14 cellular contexts compared by ENCODE assay signal in genomic region chr6:82741325-82741995, GRCh38.
DNase-seq lines count a peak whose midpoint lies in the region; ATAC-seq lines count a peak whose summit lies in the region.
"Had no signal": no experiment of that assay in that cellular context is flagged by ENCODE, and none has a peak within 500 bp of the region (broad histone marks: within the 10 kb centered on the region; RNA-seq: fewer than 3 reads in every experiment).

No MANE protein-coding gene starts in this region.

- H3K18ac ChIP-seq in mesenchymal stem cell (ENCODE audit: low read depth in 1 of 2, low read length in 2 of 2), result no peak overlapping the region

- H3K4ac ChIP-seq in mesenchymal stem cell (ENCODE audit: low read depth in 1 of 2, low read length in 2 of 2), result no peak overlapping the region

- no peak overlapping the region for H3K4me2 ChIP-seq in mesenchymal stem cell (ENCODE audit: low read length, poor library complexity, severe bottlenecking)

- H3K9ac ChIP-seq in mesenchymal stem cell (ENCODE audit: low read length), result no peak overlapping the region

- H2AFZ ChIP-seq in mesenchymal stem cell (ENCODE audit: low read depth, low read length), result no peak overlapping the region

- H3K36me3 Mint-ChIP-seq in immature natural killer cell, result no peaks in the 10 kb centered on the region
- H3K36me3 Mint-ChIP-seq: CD8-positive, alpha-beta T cell had no signal

- no peak overlapping the region for H2BK5ac ChIP-seq in mesenchymal stem cell (ENCODE audit: low read depth, low read length, poor library complexity, severe bottlenecking)

- ATAC-seq in GM21786 (IDR thresholded peaks at IDR 0.05; ENCODE audit: unreplicated experiment), result no peak
- ATAC-seq: CD8-positive, alpha-beta T cell; HepG2 had no signal

- H3K27me3 Mint-ChIP-seq in immature natural killer cell (ENCODE audit: low read depth in 3 of 3), result peaks cover 0 to 6% (median 3%) of the 10 kb centered on the region in 3 donors

- H3K27ac ChIP-seq in SJCRH30 (peak overlapping the region; percentile 80), mesenchymal stem cell (ENCODE audit: low read length, poor library complexity, severe bottlenecking) (no peak overlapping the region)

- DNase-seq in AG08395 (ENCODE audit: low spot score) (peak; percentile 33), GM04503 (ENCODE audit: low read depth) (peak; percentile 18), SJCRH30 (no peak), mesenchymal stem cell (peak; percentile 2), immature natural killer cell (no peak), HuH-7.5 (ENCODE audit: low spot score) (no peak), DMS153 (lab: John Stamatoyannopoulos, UW) (no peak)
- DNase-seq: CD8-positive, alpha-beta T cell; Karpas-422; NCI-H2029; NCI-H510A treated with DMSO at 0.1 percent for 48 hours; SHP77 treated with DMSO at 0.1 percent for 48 hours had no signal

- H3K4me3 Mint-ChIP-seq in immature natural killer cell, result no peak overlapping the region
- H3K4me3 Mint-ChIP-seq: CD8-positive, alpha-beta T cell had no signal

- no peak overlapping the region for H3K4me3 ChIP-seq in SJCRH30
- no peak overlapping the region for H3K4me3 ChIP-seq in mesenchymal stem cell (ENCODE audit: insufficient read depth in 1 of 2, low read depth in 1 of 2, low read length in 2 of 2)

- H2AK5ac ChIP-seq in mesenchymal stem cell (ENCODE audit: low read length, severe bottlenecking), result no peak overlapping the region

- H3K4me1 ChIP-seq in SJCRH30 (peaks cover 38% of the 10 kb centered on the region), mesenchymal stem cell (ENCODE audit: control insufficient read depth, insufficient read depth, low read depth, low read length) (no peaks in the 10 kb centered on the region)

- 73% methylated on average over 1 of the region's 1 CpG for WGBS in mesenchymal stem cell

- H2BK12ac ChIP-seq in mesenchymal stem cell (ENCODE audit: low read length in 2 of 2), result no peak overlapping the region

- H3K79me1 ChIP-seq in mesenchymal stem cell (replicated peaks; ENCODE audit: low read length, poor library complexity, severe bottlenecking), result no peaks in the 10 kb centered on the region

- no peak overlapping the region for H4K91ac ChIP-seq in mesenchymal stem cell (ENCODE audit: low read length)

- no peak overlapping the region for H3K23ac ChIP-seq in mesenchymal stem cell (ENCODE audit: low read length in 2 of 2)

- no peak overlapping the region for H4K8ac ChIP-seq in mesenchymal stem cell (ENCODE audit: low read length)

- no peaks in the 10 kb centered on the region for H3K9me3 ChIP-seq in SJCRH30 (replicated peaks)
- no peaks in the 10 kb centered on the region for H3K9me3 ChIP-seq in mesenchymal stem cell (ENCODE audit: control insufficient read depth, low read length)

- peaks cover 0 to 4% (median 1%) of the 10 kb centered on the region in 6 donors for H3K9me3 Mint-ChIP-seq in immature natural killer cell
- H3K9me3 Mint-ChIP-seq: CD8-positive, alpha-beta T cell had no signal

- no peaks in the 10 kb centered on the region for H3K27me3 ChIP-seq in SJCRH30
- H3K27me3 ChIP-seq in mesenchymal stem cell (ENCODE audit: control insufficient read depth in 1 of 2, insufficient read depth in 1 of 2, low read length in 2 of 2), result no peaks in the 10 kb centered on the region

- H3K36me3 ChIP-seq in SJCRH30, result no peaks in the 10 kb centered on the region
- no peaks in the 10 kb centered on the region for H3K36me3 ChIP-seq in mesenchymal stem cell (ENCODE audit: control insufficient read depth in 1 of 2, insufficient read depth in 2 of 2, low read depth in 1 of 2, low read length in 2 of 2)

- no peak overlapping the region for H2BK120ac ChIP-seq in mesenchymal stem cell (ENCODE audit: low read depth, low read length)

- H2BK15ac ChIP-seq in mesenchymal stem cell (ENCODE audit: low read depth, poor library complexity, severe bottlenecking), result no peak overlapping the region

- H3K27ac Mint-ChIP-seq in immature natural killer cell, result no peak overlapping the region
- H3K27ac Mint-ChIP-seq: CD8-positive, alpha-beta T cell had no signal

- H3K14ac ChIP-seq in mesenchymal stem cell (ENCODE audit: low read length in 2 of 2), result no peak overlapping the region

- H3K4me1 Mint-ChIP-seq in immature natural killer cell, result no peaks in the 10 kb centered on the region

Comparison
In these comparisons a context has a peak if more than half of its experiments do, and no peak if none do; other contexts are left out.
1. DNase-seq: peak in AG08395 (single experiment), GM04503 (single experiment) and mesenchymal stem cell (single experiment); none in SJCRH30 (0 of 2), immature natural killer cell (0 of 3), HuH-7.5 (single experiment) and DMS153 (single experiment).